Comparison of ENCODE assay signal across 1 cellular context in genomic region chr16:49890876-49891275, GRCh38.
TF ChIP-seq lines count a peak whose summit lies in the region.

No MANE protein-coding gene starts in this region.

TF ChIP-seq in Ishikawa, 13 proteins besides CTCF, POLR2A, EP300 and RAD21 (continued from another document):
- TF ChIP-seq REST (IDR thresholded peaks at IDR 0.05; ENCODE audit: low read depth) (no peak), TEAD4 (IDR thresholded peaks at IDR 0.05) (no peak), FOXM1 (IDR thresholded peaks at IDR 0.05; ENCODE audit: borderline replicate concordance, low read depth) (no peak), MAX (IDR thresholded peaks at IDR 0.05) (no peak), TCF12 (IDR thresholded peaks at IDR 0.05; ENCODE audit: low read depth) (no peak), CREB1 (IDR thresholded peaks at IDR 0.05; ENCODE audit: low read depth) (no peak), ZBTB7A (IDR thresholded peaks at IDR 0.05; ENCODE audit: low read depth) (no peak), NFIC (IDR thresholded peaks at IDR 0.05) (no peak), EGR1 (IDR thresholded peaks at IDR 0.05) (no peak), CEBPB (IDR thresholded peaks at IDR 0.05) (no peak), YY1 (IDR thresholded peaks at IDR 0.05; ENCODE audit: low read depth) (no peak), TAF1 (IDR thresholded peaks at IDR 0.05; ENCODE audit: low read depth) (no peak)
